In genomic region chr7:99131290-99131689, GRCh38 we compare ENCODE assay signal across 3 cellular contexts.
TF ChIP-seq lines count a peak whose summit lies in the region.

No MANE protein-coding gene starts in this region.

TF ChIP-seq in GM23338, 12 proteins besides CTCF, POLR2A, EP300 and RAD21 (continues in another document):
- TF ChIP-seq EZH2 (IDR thresholded peaks at IDR 0.05; ENCODE audit: low read depth, unreplicated experiment) (no peak), ZNF114 (CRISPR knock-in tag; IDR thresholded peaks at IDR 0.05) (no peak), ZNF331 (CRISPR knock-in tag; IDR thresholded peaks at IDR 0.05; ENCODE audit: low read depth) (no peak), NANOG (IDR thresholded peaks at IDR 0.05; ENCODE audit: borderline replicate concordance) (no peak), POLR2AphosphoS5 (IDR thresholded peaks at IDR 0.05; ENCODE audit: low read depth) (no peak), STAT1 (IDR thresholded peaks at IDR 0.05; ENCODE audit: unreplicated experiment) (no peak), ETS1 (IDR thresholded peaks at IDR 0.05) (no peak), REST (IDR thresholded peaks at IDR 0.05; ENCODE audit: unreplicated experiment) (no peak), CREB1 (CRISPR knock-in tag; IDR thresholded peaks at IDR 0.05; ENCODE audit: low read depth) (no peak)

TF ChIP-seq in IMR-90, 13 proteins besides CTCF, POLR2A, EP300 and RAD21:
- no peak for TF ChIP-seq USF2 (IDR thresholded peaks at IDR 0.05; ENCODE audit: low read depth, low read length)
- no peak for TF ChIP-seq BHLHE40 (IDR thresholded peaks at IDR 0.05; ENCODE audit: low read depth, low read length)
- TF ChIP-seq MXI1 (IDR thresholded peaks at IDR 0.05; ENCODE audit: borderline replicate concordance, low read depth, low read length), result no peak

TF ChIP-seq in K562, 482 proteins besides CTCF, POLR2A, EP300 and RAD21:
- TF ChIP-seq GTF2A2 (tag; IDR thresholded peaks at IDR 0.05) (no peak), CEBPG (CRISPR knock-in tag; IDR thresholded peaks at IDR 0.05) (peak; percentile 32; the same call in 1 of the 2 replicates), CEBPG (tag; conservative IDR thresholded peaks at IDR 0.05 in 1 of 2, IDR thresholded peaks at IDR 0.05 in 1 of 2) (peak; percentile 22 to 64; a peak in 2 of 4 replicates), NCOR1 (IDR thresholded peaks at IDR 0.05) (no peak), RNF2 (IDR thresholded peaks at IDR 0.05) (no peak), SOX6 (IDR thresholded peaks at IDR 0.05) (0 out of 2 replicates have a peak, but pooled peaks have one; percentile 8), ATF1 (CRISPR knock-in tag; IDR thresholded peaks at IDR 0.05) (no peak), ATF1 (tag; IDR thresholded peaks at IDR 0.05) (no peak), ATF3 (IDR thresholded peaks at IDR 0.05) (peak; percentile 53; the same call in 1 of the 2 replicates), ATF3 (CRISPR knock-in tag; conservative IDR thresholded peaks at IDR 0.05) (no peak), HES1 (IDR thresholded peaks at IDR 0.05; ENCODE audit: low read depth) (0 out of 2 replicates have a peak, but pooled peaks have one; percentile 10), CEBPB (tag; IDR thresholded peaks at IDR 0.05) (0 out of 2 replicates have a peak, but pooled peaks have one; percentile 51)
